In the genomic region with DNA sequence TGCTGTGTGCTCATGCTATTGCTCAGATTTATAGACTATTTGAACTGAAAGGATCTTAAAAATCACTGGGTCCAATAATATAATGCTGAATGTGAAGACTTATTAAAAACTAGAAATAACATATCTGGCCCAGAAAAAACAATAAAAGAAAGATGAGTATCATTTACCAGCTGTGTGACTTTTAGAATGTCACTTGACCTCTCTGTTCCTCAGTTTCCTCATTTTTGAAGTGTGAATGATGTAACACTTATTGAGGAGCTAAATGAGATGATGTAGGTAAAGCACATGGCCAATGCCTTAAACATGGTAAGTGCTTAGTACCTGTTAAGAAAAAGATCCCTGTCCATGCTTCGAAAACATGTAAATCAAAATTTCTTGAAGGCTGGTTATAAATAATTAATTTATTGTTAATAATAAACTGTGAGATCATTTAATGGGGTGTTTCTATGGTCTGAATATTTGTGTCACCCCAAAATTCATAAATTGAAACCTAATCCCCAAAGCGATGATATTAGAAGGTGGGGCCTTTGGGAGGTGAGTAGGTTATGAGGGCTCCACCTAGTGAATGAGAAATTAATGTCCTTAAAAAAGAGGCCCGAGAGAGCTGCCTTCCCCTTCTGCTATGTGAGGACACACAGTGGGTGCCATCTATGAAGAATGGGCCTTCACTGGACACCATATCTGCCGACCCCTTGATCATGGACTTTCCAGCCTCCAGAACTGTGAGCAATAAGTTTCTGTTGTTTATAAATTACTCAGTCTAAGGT, we compare ENCODE assay signal across 22 cellular contexts. TPM values are rescaled to one million over a fixed set of nuclear protein-coding genes. Genes with fewer than 3 reads are reported as not detected.
"Had no signal": no experiment of that assay in that cellular context is flagged by ENCODE, and none has a peak within 500 bp of the region (broad histone marks: within the 10 kb centered on the region; RNA-seq: fewer than 3 reads in every experiment).

No MANE protein-coding gene starts in this region.

- H3K27me3 ChIP-seq: brain microvascular endothelial cell, upper lobe of right lung had no signal

- FAIRE-seq: endometrium, frontal cortex, keratinocyte had no signal

- H3K9me3 ChIP-seq: spleen, upper lobe of right lung had no signal

- DNase-seq: activated CD4-positive, alpha-beta T cell treated with anti-CD3 and anti-CD28 coated beads, Interleukin-2, amount 10 ng/mL, durations not matched to agents 24 days and 14 days; activated CD4-positive, CD25-positive, alpha-beta regulatory T cell; activated CD8-positive, alpha-beta T cell treated with anti-CD3 and anti-CD28 coated beads for 36 hours; activated naive CD4-positive, alpha-beta T cell treated with anti-CD3 and anti-CD28 coated beads, Interleukin-2, amount 10 ng/mL, durations not matched to agents 7 days and 5 days; activated naive CD8-positive, alpha-beta T cell treated with anti-CD3 and anti-CD28 coated beads, Interleukin-2, amount 50 U/mL, for 24 hours; activated T-cell treated with anti-CD3 and anti-CD28 coated beads, Interleukin-2, amount 50 U/mL, for 1 hour; aorta; brain microvascular endothelial cell; erythroblast; hypothalamus; nucleus accumbens; spleen; stimulated activated CD4-positive, alpha-beta T cell treated with anti-CD3 and anti-CD28 coated beads, Interleukin-4, amount 100 ng/mL, for 4 hours; stimulated activated naive B cell treated with anti-CD40 and anti-IgM and Interleukin-4, amounts not matched to agents 10 μg/mL and 1 μg/mL and 100 μg/mL, for 72 hours; T1000; upper lobe of right lung had no signal

- H3K4me3 ChIP-seq: coronary artery, spleen, upper lobe of right lung had no signal

- H3K36me3 ChIP-seq: brain microvascular endothelial cell, spleen, upper lobe of right lung had no signal

- H3K27ac ChIP-seq: brain microvascular endothelial cell, coronary artery, spleen, upper lobe of right lung had no signal

- H3K4me1 ChIP-seq: spleen, upper lobe of right lung had no signal

- ATAC-seq: activated CD8-positive, alpha-beta T cell treated with anti-CD3 and anti-CD28 coated beads for 36 hours; activated naive CD8-positive, alpha-beta T cell treated with anti-CD3 and anti-CD28 coated beads, Interleukin-2, amount 50 U/mL, for 24 hours; stimulated activated naive B cell treated with anti-CD40 and anti-IgM and Interleukin-4, amounts not matched to agents 10 μg/mL and 1 μg/mL and 100 μg/mL, for 72 hours; upper lobe of right lung had no signal

RNA-seq across cellular contexts. Expression of gene DNTT, which starts 13.0 kb away (rescaled TPM):
- total RNA-seq: activated CD4-positive, alpha-beta T cell treated with anti-CD3 and anti-CD28 coated beads, Interleukin-2, amount 10 ng/mL, durations not matched to agents 24 days and 14 days; activated CD8-positive, alpha-beta T cell treated with anti-CD3 and anti-CD28 coated beads for 36 hours; aorta; frontal cortex; lung microvascular endothelial cell; mesothelial cell of epicardium; upper lobe of right lung had no signal
- polyA plus RNA-seq: aorta, keratinocyte had no signal

RNA-seq across cellular contexts. Expression of gene OPALIN, which starts 41.6 kb away (rescaled TPM):
- total RNA-seq: activated CD4-positive, alpha-beta T cell treated with anti-CD3 and anti-CD28 coated beads, Interleukin-2, amount 10 ng/mL, durations not matched to agents 24 days and 14 days; activated CD8-positive, alpha-beta T cell treated with anti-CD3 and anti-CD28 coated beads for 36 hours; aorta; frontal cortex; lung microvascular endothelial cell; mesothelial cell of epicardium; spleen; upper lobe of right lung had no signal
- polyA plus RNA-seq: aorta, keratinocyte, spleen had no signal

RNA-seq across cellular contexts. Expression of gene BLNK, which starts 45.9 kb away (rescaled TPM):
- total RNA-seq: activated CD4-positive, alpha-beta T cell treated with anti-CD3 and anti-CD28 coated beads, Interleukin-2, amount 10 ng/mL, durations not matched to agents 24 days and 14 days; lung microvascular endothelial cell had no signal
